18 cellular contexts compared by ENCODE assay signal in the genomic region with DNA sequence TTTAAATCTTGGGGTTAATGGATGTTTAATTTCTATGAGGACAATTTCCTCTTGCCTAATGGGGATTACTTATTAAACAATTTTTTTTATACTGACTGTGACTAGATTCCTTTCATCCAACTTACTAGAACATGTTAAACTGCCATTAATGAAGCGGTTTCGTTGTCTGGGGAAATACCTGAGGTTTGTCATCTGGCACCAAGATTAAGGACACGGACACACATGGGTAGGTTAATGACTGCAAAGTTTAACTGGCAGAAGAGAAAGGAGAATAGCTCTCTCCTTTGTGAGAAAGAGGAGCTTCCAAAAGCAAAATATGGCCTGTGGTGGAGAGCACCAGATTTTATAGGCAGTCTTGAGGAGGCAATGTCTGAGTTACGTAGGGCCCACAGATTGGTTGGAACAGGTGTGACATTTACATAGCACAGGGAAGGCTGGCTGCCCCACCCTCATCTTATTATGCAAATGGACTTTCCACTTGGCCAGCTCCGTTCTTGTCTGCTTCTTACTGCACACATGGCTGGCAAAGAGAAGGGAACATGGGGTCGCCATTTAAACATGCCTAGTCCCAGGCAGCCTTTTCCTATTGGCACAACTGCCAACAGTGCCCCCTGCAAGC.
DNase-seq lines count a peak whose midpoint lies in the region; ATAC-seq and TF ChIP-seq lines count a peak whose summit lies in the region.
"Had no signal": no experiment of that assay in that cellular context is flagged by ENCODE, and none has a peak within 500 bp of the region (broad histone marks: within the 10 kb centered on the region; RNA-seq: fewer than 3 reads in every experiment).

No MANE protein-coding gene starts in this region.

- no peak overlapping the region for H3K4me3 Mint-ChIP-seq in brain
- H3K4me3 Mint-ChIP-seq in type B pancreatic cell, result no peak overlapping the region
- H3K4me3 Mint-ChIP-seq in mesothelial cell of epicardium, result no peak overlapping the region
- H3K4me3 Mint-ChIP-seq: CD14-positive monocyte, T-helper 17 cell had no signal

- ATAC-seq in HG02610 (IDR thresholded peaks at IDR 0.05; ENCODE audit: unreplicated experiment), result no peak
- ATAC-seq: T-helper 17 cell had no signal

- H3K4me1 ChIP-seq in mesodermal cell (ENCODE audit: control insufficient read depth, insufficient read depth, low read length, poor library complexity, severe bottlenecking), result peaks cover 13% of the 10 kb centered on the region
- H3K4me1 ChIP-seq: colonic mucosa, tibial artery had no signal

- no peak overlapping the region for H3K4me3 ChIP-seq in mesodermal cell (ENCODE audit: extremely low read depth, insufficient read depth, low read length, poor library complexity, severe bottlenecking)
- H3K4me3 ChIP-seq: colonic mucosa, skin epidermis, tibial artery had no signal

- H3K9me3 Mint-ChIP-seq in brain (peaks cover 0 to 3% (median 0%) of the 10 kb centered on the region in 5 experiments), type B pancreatic cell (peaks cover 4% of the 10 kb centered on the region), mesothelial cell of epicardium (no peaks in the 10 kb centered on the region)

- no peaks in the 10 kb centered on the region for H3K36me3 ChIP-seq in mesodermal cell (ENCODE audit: control insufficient read depth, insufficient read depth, low read length)
- H3K36me3 ChIP-seq: colonic mucosa, tibial artery had no signal

- H3K9me3 ChIP-seq in mesodermal cell (ENCODE audit: control insufficient read depth, low read length), result no peaks in the 10 kb centered on the region
- H3K9me3 ChIP-seq: colonic mucosa, tibial artery had no signal

- H3K36me3 Mint-ChIP-seq in brain (no peaks in the 10 kb centered on the region), type B pancreatic cell (no peaks in the 10 kb centered on the region), mesothelial cell of epicardium (no peaks in the 10 kb centered on the region)
- H3K36me3 Mint-ChIP-seq: CD14-positive monocyte had no signal

- H3K27ac ChIP-seq in mesodermal cell (ENCODE audit: low read depth, low read length, severe bottlenecking), result peak overlapping the region; percentile 88
- H3K27ac ChIP-seq: colonic mucosa, skin epidermis, tibial artery had no signal

- H3K4me1 Mint-ChIP-seq in brain (peaks cover 24% of the 10 kb centered on the region), type B pancreatic cell (ENCODE audit: unreplicated experiment) (peaks cover 14% of the 10 kb centered on the region), mesothelial cell of epicardium (peaks cover 16% of the 10 kb centered on the region)
- H3K4me1 Mint-ChIP-seq: CD14-positive monocyte, T-helper 17 cell had no signal

- H3K27me3 Mint-ChIP-seq in brain (no peaks in the 10 kb centered on the region), type B pancreatic cell (no peaks in the 10 kb centered on the region), mesothelial cell of epicardium (ENCODE audit: low read depth) (no peaks in the 10 kb centered on the region)
- H3K27me3 Mint-ChIP-seq: T-helper 17 cell had no signal

- WGBS in mesodermal cell (ENCODE audit: insufficient coverage in 2 of 2), 2 experiments, result 96 to 100% methylated on average over 2 to 4 of the region's 6 CpGs

- peak overlapping the region; percentile 2 to 77 (median 36) for H3K27ac Mint-ChIP-seq in brain
- peak overlapping the region; percentile 40 for H3K27ac Mint-ChIP-seq in type B pancreatic cell
- H3K27ac Mint-ChIP-seq in mesothelial cell of epicardium, result no peak overlapping the region
- H3K27ac Mint-ChIP-seq: CD14-positive monocyte, T-helper 17 cell had no signal

- TF ChIP-seq CTCF in brain (conservative IDR thresholded peaks at IDR 0.05), result no peak
- no peak for TF ChIP-seq CTCF in type B pancreatic cell (conservative IDR thresholded peaks at IDR 0.05)
- no peak for TF ChIP-seq CTCF in mesothelial cell of epicardium (IDR thresholded peaks at IDR 0.05; ENCODE audit: unreplicated experiment)

- DNase-seq in HUDEP-2 (lab: John Stamatoyannopoulos, UW; ENCODE audit: unreplicated experiment in 76 of 76) (peak in 71 of 76 experiments; percentile 3 to 75 (median 37)), type B pancreatic cell (ENCODE audit: extremely low spot score, unreplicated experiment) (no peak), mesothelial cell of epicardium (ENCODE audit: low spot score in 2 of 2, unreplicated experiment in 2 of 2) (no peak)
- DNase-seq in activated CD4-positive, CD25-positive, alpha-beta regulatory T cell treated with anti-CD3 and anti-CD28 coated beads, Interleukin-2, amount 50 U/mL, for 72 hours, result no peak
- DNase-seq: activated gamma-delta T cell, amygdala, colonic mucosa, DMS79 treated with DMSO at 0.1 percent for 48 hours, head of caudate nucleus, NCI-H1436 treated with DMSO at 0.1 percent for 48 hours, SHP77, T-helper 17 cell, tibial artery had no signal

Comparison
In these comparisons a context has a peak if more than half of its experiments do, and no peak if none do; other contexts are left out.
1. DNase-seq: peak in HUDEP-2 (71 of 76); none in type B pancreatic cell (single experiment), activated CD4-positive, CD25-positive, alpha-beta regulatory T cell treated with anti-CD3 and anti-CD28 coated beads, Interleukin-2, amount 50 U/mL, for 72 hours (single experiment) and mesothelial cell of epicardium (0 of 2).